In the genomic region with DNA sequence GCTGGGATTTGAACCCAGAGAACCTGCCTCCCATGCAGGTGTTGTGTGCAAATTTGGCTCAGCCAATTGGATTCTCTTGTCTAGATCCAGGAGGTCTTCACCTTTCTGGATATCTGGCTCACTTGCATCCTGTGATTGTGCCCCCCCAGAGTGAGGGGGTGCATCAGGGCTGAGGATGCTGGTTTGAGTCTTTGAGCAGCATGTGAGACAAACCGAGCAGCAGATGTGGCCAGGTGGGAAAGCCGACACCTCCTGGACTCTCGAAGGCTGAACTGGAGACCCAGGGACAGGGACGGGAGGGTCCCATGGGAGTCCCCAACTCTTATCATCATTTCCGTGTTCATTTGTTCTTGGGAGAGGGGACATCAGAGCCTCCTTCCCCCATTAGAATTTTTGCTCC, we compare ENCODE assay signal across 13 cellular contexts. TPM values are rescaled to one million over a fixed set of nuclear protein-coding genes. Genes with fewer than 3 reads are reported as not detected.
A peak's percentile ranks its signal among the peaks of the same experiment; 100 is the strongest.
DNase-seq lines count a peak whose midpoint lies in the region; ATAC-seq and TF ChIP-seq lines count a peak whose summit lies in the region.
"Had no signal": no experiment of that assay in that cellular context is flagged by ENCODE, and none has a peak within 500 bp of the region (broad histone marks: within the 10 kb centered on the region; RNA-seq: fewer than 3 reads in every experiment).

No MANE protein-coding gene starts in this region.

- peaks cover 20% of the 10 kb centered on the region for H3K27me3 Mint-ChIP-seq in activated naive CD8-positive, alpha-beta T cell treated with anti-CD3 and anti-CD28 coated beads for 36 hours

- H3K9me2 ChIP-seq in MM.1S (replicated peaks; ENCODE audit: insufficient read depth, low read length) = no peaks in the 10 kb centered on the region

- peak overlapping the region; percentile 69; the same call in 1 of the 2 replicates for H3K9ac ChIP-seq in MM.1S (ENCODE audit: low read length)
- no peak overlapping the region for H3K9ac ChIP-seq in trophoblast cell (ENCODE audit: low read length)
- no peak overlapping the region for H3K9ac ChIP-seq in mesendoderm (ENCODE audit: low read length)

- H3K79me2 ChIP-seq in MM.1S (ENCODE audit: low read length) (peaks cover 6% of the 10 kb centered on the region; the same call in 1 of the 2 replicates), trophoblast cell (ENCODE audit: control insufficient read depth, insufficient read depth, low read length, poor library complexity) (no peaks in the 10 kb centered on the region), mesendoderm (ENCODE audit: control insufficient read depth, insufficient read depth, low read length) (no peaks in the 10 kb centered on the region)

- H2BK5ac ChIP-seq in trophoblast cell (ENCODE audit: low read depth, low read length, poor library complexity) (no peak overlapping the region), mesendoderm (ENCODE audit: low read length) (no peak overlapping the region)

- H3K56ac ChIP-seq in mesendoderm (ENCODE audit: low read length) = no peak overlapping the region

- peak overlapping the region; percentile 98 for H3K27ac ChIP-seq in MM.1S (ENCODE audit: low read length)
- peak overlapping the region; percentile 77 for H3K27ac ChIP-seq in RWPE2 (ENCODE audit: poor library complexity, severe bottlenecking)
- no peak overlapping the region for H3K27ac ChIP-seq in trophoblast cell (ENCODE audit: low read depth, low read length)
- no peak overlapping the region for H3K27ac ChIP-seq in mesendoderm (ENCODE audit: low read depth, low read length)
- H3K27ac ChIP-seq: A549 had no signal

- H3K4me1 ChIP-seq in MM.1S (ENCODE audit: low read length) = peaks cover 77% of the 10 kb centered on the region
- H3K4me1 ChIP-seq in RWPE2 (ENCODE audit: insufficient read depth, poor library complexity, severe bottlenecking) = peaks cover 31% of the 10 kb centered on the region
- no peaks in the 10 kb centered on the region for H3K4me1 ChIP-seq in trophoblast cell (ENCODE audit: control insufficient read depth in 1 of 2, insufficient read depth in 2 of 2, low read length in 2 of 2)
- H3K4me1 ChIP-seq in mesendoderm (ENCODE audit: control insufficient read depth, low read depth, low read length) = no peaks in the 10 kb centered on the region
- H3K4me1 ChIP-seq: A549, BE2C, HAP-1 had no signal

- no peaks in the 10 kb centered on the region for H3K36me3 Mint-ChIP-seq in activated naive CD8-positive, alpha-beta T cell treated with anti-CD3 and anti-CD28 coated beads for 36 hours
- H3K36me3 Mint-ChIP-seq: CD8-positive, alpha-beta memory T cell had no signal

- H3K4me3 Mint-ChIP-seq in activated naive CD8-positive, alpha-beta T cell treated with anti-CD3 and anti-CD28 coated beads for 36 hours = no peak overlapping the region
- H3K4me3 Mint-ChIP-seq: CD8-positive, alpha-beta memory T cell; IgD-negative memory B cell had no signal

- H2AFZ ChIP-seq in MM.1S (ENCODE audit: low read length) = 0 out of 2 replicates have a peak overlapping the region, but pooled peaks have one; percentile 44
- no peak overlapping the region for H2AFZ ChIP-seq in trophoblast cell (ENCODE audit: insufficient read depth, low read length, poor library complexity)

- H3K27ac Mint-ChIP-seq in activated naive CD8-positive, alpha-beta T cell treated with anti-CD3 and anti-CD28 coated beads for 36 hours = no peak overlapping the region
- H3K27ac Mint-ChIP-seq: IgD-negative memory B cell had no signal

- H2BK15ac ChIP-seq in mesendoderm (replicated peaks; ENCODE audit: low read depth) = no peak overlapping the region

- H3K14ac ChIP-seq in trophoblast cell (ENCODE audit: low read length) = no peak overlapping the region

- no CpG with 5 or more reads among the region's 5 CpGs for WGBS in trophoblast cell (ENCODE audit: extremely low coverage, insufficient coverage, insufficient read length)
- no CpG with 5 or more reads among the region's 5 CpGs for WGBS in mesendoderm (ENCODE audit: extremely low coverage, insufficient coverage, low lambda C conversion rate)

- H4K20me1 ChIP-seq in MM.1S (ENCODE audit: insufficient read depth, low read length) = no peaks in the 10 kb centered on the region

- no peak for ATAC-seq in RWPE2 (ENCODE audit: low read depth)
- ATAC-seq: A549 had no signal

- H3K4me3 ChIP-seq in MM.1S (ENCODE audit: low read length) (no peak overlapping the region), RWPE2 (ENCODE audit: severe bottlenecking) (no peak overlapping the region), trophoblast cell (ENCODE audit: low read depth, low read length) (peak overlapping the region; percentile 23), mesendoderm (ENCODE audit: low read length) (no peak overlapping the region)
- H3K4me3 ChIP-seq: A549, HAP-1 had no signal

- no peaks in the 10 kb centered on the region for H3K27me3 ChIP-seq in MM.1S (replicated peaks; ENCODE audit: insufficient read depth, low read length)
- no peaks in the 10 kb centered on the region for H3K27me3 ChIP-seq in RWPE2 (ENCODE audit: insufficient read depth, poor library complexity, severe bottlenecking)
- H3K27me3 ChIP-seq in trophoblast cell (ENCODE audit: insufficient read depth, low read length) = no peaks in the 10 kb centered on the region
- no peaks in the 10 kb centered on the region for H3K27me3 ChIP-seq in mesendoderm (ENCODE audit: insufficient read depth, low read length, poor library complexity)
- H3K27me3 ChIP-seq: BE2C had no signal

- H2AK5ac ChIP-seq in trophoblast cell (ENCODE audit: low read length) = no peak overlapping the region
- no peak overlapping the region for H2AK5ac ChIP-seq in mesendoderm (ENCODE audit: low read length)

- H3K9me3 ChIP-seq in MM.1S (replicated peaks; ENCODE audit: insufficient read depth, low read length) (no peaks in the 10 kb centered on the region), RWPE2 (ENCODE audit: severe bottlenecking) (no peaks in the 10 kb centered on the region), trophoblast cell (ENCODE audit: insufficient read depth, low read depth, low read length) (peaks cover 7% of the 10 kb centered on the region)
- H3K9me3 ChIP-seq: BE2C, HAP-1 had no signal

- H4K12ac ChIP-seq in trophoblast cell (ENCODE audit: low read depth, low read length) = no peak overlapping the region

- no peak overlapping the region for H2BK12ac ChIP-seq in trophoblast cell (ENCODE audit: low read length)

- H3K79me1 ChIP-seq in trophoblast cell (ENCODE audit: low read length) (no peaks in the 10 kb centered on the region), mesendoderm (ENCODE audit: low read length) (no peaks in the 10 kb centered on the region)

- H3F3A ChIP-seq in MM.1S (ENCODE audit: insufficient read depth, low read length) = peaks cover 42% of the 10 kb centered on the region

- H3K9me3 Mint-ChIP-seq in activated naive CD8-positive, alpha-beta T cell treated with anti-CD3 and anti-CD28 coated beads for 36 hours = peaks cover 5% of the 10 kb centered on the region
- H3K9me3 Mint-ChIP-seq: IgD-negative memory B cell had no signal

- no peak overlapping the region for H4K5ac ChIP-seq in mesendoderm (ENCODE audit: low read length)

- H4K91ac ChIP-seq in trophoblast cell (ENCODE audit: low read depth, low read length) = no peak overlapping the region

- H3K18ac ChIP-seq in trophoblast cell (ENCODE audit: low read length) (no peak overlapping the region), mesendoderm (ENCODE audit: low read length) (no peak overlapping the region)

- TF ChIP-seq CTCF in MM.1S (IDR thresholded peaks at IDR 0.05; ENCODE audit: low read length) (no peak), RWPE2 (IDR thresholded peaks at IDR 0.05; ENCODE audit: poor library complexity, severe bottlenecking) (no peak)

- H3K23ac ChIP-seq in trophoblast cell (ENCODE audit: low read length) (no peak overlapping the region), mesendoderm (ENCODE audit: low read length) (no peak overlapping the region)

- H3K4ac ChIP-seq in trophoblast cell (ENCODE audit: low read depth, low read length) (no peak overlapping the region), mesendoderm (ENCODE audit: low read depth, low read length) (no peak overlapping the region)

- H3K4me2 ChIP-seq in MM.1S (ENCODE audit: low read depth, low read length) = peak overlapping the region; percentile 87; the same call in 1 of the 2 replicates
- H3K4me2 ChIP-seq in trophoblast cell (ENCODE audit: low read length) = no peak overlapping the region
- no peak overlapping the region for H3K4me2 ChIP-seq in mesendoderm (ENCODE audit: low read length)
- H3K4me2 ChIP-seq: A549 had no signal

- no peak for DNase-seq in MM.1S
- DNase-seq in RWPE2 (ENCODE audit: low spot score) = peak; percentile 52
- no peak for DNase-seq in trophoblast cell
- no peak for DNase-seq in mesendoderm
- no peak for DNase-seq in activated naive CD8-positive, alpha-beta T cell treated with anti-CD3 and anti-CD28 coated beads for 36 hours
- DNase-seq in COLO668 (lab: John Stamatoyannopoulos, UW; ENCODE audit: unreplicated experiment) = no peak
- DNase-seq: BE2C; CD8-positive, alpha-beta memory T cell; DMS 273 treated with DMSO at 0.1 percent for 48 hours; GOT3 had no signal

- H3K4me1 Mint-ChIP-seq in activated naive CD8-positive, alpha-beta T cell treated with anti-CD3 and anti-CD28 coated beads for 36 hours = no peaks in the 10 kb centered on the region
- H3K4me1 Mint-ChIP-seq: CD8-positive, alpha-beta memory T cell had no signal

- H3K36me3 ChIP-seq in MM.1S (replicated peaks; ENCODE audit: insufficient read depth, low read length) (no peaks in the 10 kb centered on the region), RWPE2 (ENCODE audit: low read depth) (no peaks in the 10 kb centered on the region), trophoblast cell (ENCODE audit: control insufficient read depth in 1 of 2, insufficient read depth in 2 of 2, low read length in 2 of 2) (no peaks in the 10 kb centered on the region), mesendoderm (ENCODE audit: control insufficient read depth, insufficient read depth, low read length) (no peaks in the 10 kb centered on the region)
- H3K36me3 ChIP-seq: BE2C, HAP-1 had no signal

- H4K8ac ChIP-seq in trophoblast cell (ENCODE audit: low read depth, low read length) = no peak overlapping the region
- H4K8ac ChIP-seq in mesendoderm (ENCODE audit: low read depth, low read length) = no peak overlapping the region

- H2BK120ac ChIP-seq in trophoblast cell (ENCODE audit: insufficient read depth, low read length, poor library complexity) (no peak overlapping the region), mesendoderm (ENCODE audit: low read depth, low read length) (no peak overlapping the region)

RNA-seq across cellular contexts. Expression of a gene that starts 30.6 kb away (rescaled TPM):
- 50.7 and 52.8 TPM in 2 replicates for polyA plus RNA-seq in trophoblast cell (2013)
- polyA plus RNA-seq in mesendoderm (2013, experiment 1 of 2) = 42.8 TPM
- 40.6 TPM for polyA plus RNA-seq in mesendoderm (2013, experiment 2 of 2)
- total RNA-seq in activated naive CD8-positive, alpha-beta T cell treated with anti-CD3 and anti-CD28 coated beads for 36 hours = under 1 TPM; 0.76 to 0.88 TPM

Comparison
In these comparisons a context has a peak if more than half of its experiments do, and no peak if none do; other contexts are left out.
1. H3K27ac ChIP-seq: peak in MM.1S (single experiment) and RWPE2 (single experiment); none in trophoblast cell (single experiment) and mesendoderm (single experiment).